In genomic region chr6:35719407-35719829, GRCh38 we compare ENCODE assay signal across 8 cellular contexts. TPM values are rescaled to one million over a fixed set of nuclear protein-coding genes. Genes with fewer than 3 reads are reported as not detected.
A peak's percentile ranks its signal among the peaks of the same experiment; 100 is the strongest.
DNase-seq lines count a peak whose midpoint lies in the region; ATAC-seq, FAIRE-seq and TF ChIP-seq lines count a peak whose summit lies in the region.

No MANE protein-coding gene starts in this region.

- H3K27ac ChIP-seq in RWPE1 (peak overlapping the region; percentile 33), layer of hippocampus (ENCODE audit: low read depth, low read length) (peak overlapping the region; percentile 71), upper lobe of right lung (peak overlapping the region; percentile 85)

- FAIRE-seq in HTR-8/SVneo (lab: Jason Lieb, UNC) = no peak

- no peaks in the 10 kb centered on the region for H3K27me3 ChIP-seq in layer of hippocampus (ENCODE audit: control insufficient read depth, insufficient read depth, low read length)
- H3K27me3 ChIP-seq in upper lobe of right lung = no peaks in the 10 kb centered on the region

- H3K36me3 Mint-ChIP-seq in activated naive CD4-positive, alpha-beta T cell treated with anti-CD3 and anti-CD28 coated beads, Interleukin-2, amount 10 ng/mL, durations not matched to agents 7 days and 5 days = no peaks in the 10 kb centered on the region

- H3K4me3 ChIP-seq in upper lobe of right lung = peak overlapping the region; percentile 20

- peak overlapping the region; percentile 35 for H3K4me3 Mint-ChIP-seq in activated naive CD4-positive, alpha-beta T cell treated with anti-CD3 and anti-CD28 coated beads, Interleukin-2, amount 10 ng/mL, durations not matched to agents 7 days and 5 days

- CTCF ChIA-PET in activated naive CD4-positive, alpha-beta T cell treated with anti-CD3 and anti-CD28 coated beads, Interleukin-2, amount 10 ng/mL, durations not matched to agents 7 days and 5 days (lab: Charles Lee) = interaction anchor here (0.5 to 1.6 kb wide), 4 partner anchors 9 to 1169 kb away, joined by 3 to 5 read pairs (median 4); no protein-coding TSS in a partner anchor
- CTCF ChIA-PET in RWPE1 (lab: Yijun Ruan, JAX) = interaction anchor here (0.7 kb wide), 1 partner anchor 718 kb away, joined by 4 read pairs; no protein-coding TSS in a partner anchor

- peak overlapping the region; percentile 91 for H3K27ac Mint-ChIP-seq in activated naive CD4-positive, alpha-beta T cell treated with anti-CD3 and anti-CD28 coated beads, Interleukin-2, amount 10 ng/mL, durations not matched to agents 7 days and 5 days

- no peaks in the 10 kb centered on the region for H3K9me3 Mint-ChIP-seq in activated naive CD4-positive, alpha-beta T cell treated with anti-CD3 and anti-CD28 coated beads, Interleukin-2, amount 10 ng/mL, durations not matched to agents 7 days and 5 days

- no peaks in the 10 kb centered on the region for H3K9me3 ChIP-seq in upper lobe of right lung

- no peak for TF ChIP-seq CTCF in RWPE1 (conservative IDR thresholded peaks at IDR 0.05; ENCODE audit: low read depth)
- no peak for TF ChIP-seq CTCF in upper lobe of right lung (IDR thresholded peaks at IDR 0.05)

- ATAC-seq in upper lobe of right lung = peak; percentile 26
- ATAC-seq in HG03378 (IDR thresholded peaks at IDR 0.05; ENCODE audit: unreplicated experiment) = no peak

- intact Hi-C loops in upper lobe of right lung (cut with DNase I) = no loop called here

- peaks cover 4% of the 10 kb centered on the region for H3K27me3 Mint-ChIP-seq in activated naive CD4-positive, alpha-beta T cell treated with anti-CD3 and anti-CD28 coated beads, Interleukin-2, amount 10 ng/mL, durations not matched to agents 7 days and 5 days

- no peaks in the 10 kb centered on the region for H3K36me3 ChIP-seq in upper lobe of right lung

- peaks cover 66% of the 10 kb centered on the region for H3K4me1 Mint-ChIP-seq in activated naive CD4-positive, alpha-beta T cell treated with anti-CD3 and anti-CD28 coated beads, Interleukin-2, amount 10 ng/mL, durations not matched to agents 7 days and 5 days

- no peak for DNase-seq in activated naive CD4-positive, alpha-beta T cell treated with anti-CD3 and anti-CD28 coated beads, Interleukin-2, amount 10 ng/mL, durations not matched to agents 7 days and 5 days
- DNase-seq in activated naive CD4-positive, alpha-beta T cell treated with Interleukin-2 at 50 U/mL for 16 hours = no peak
- DNase-seq in RWPE1 (ENCODE audit: low spot score) = no peak
- no peak for DNase-seq in upper lobe of right lung
- no peak for DNase-seq in NCI-H1694 treated with DMSO at 0.1 percent for 48 hours (lab: John Stamatoyannopoulos, UW)
- DNase-seq in HTR-8/SVneo (ENCODE audit: insufficient read length, low spot score) = no peak

- H3K4me1 ChIP-seq in upper lobe of right lung = peaks cover 48% of the 10 kb centered on the region

- POLR2A ChIA-PET in RWPE1 (lab: Yijun Ruan, JAX; ENCODE audit: low non-redundant PET) = no interaction called here

RNA-seq across cellular contexts. Expression of gene ARMC12, which starts 17.4 kb away (rescaled TPM):
- 0.52 TPM for total RNA-seq in upper lobe of right lung

RNA-seq across cellular contexts. Expression of gene FKBP5, which starts 30.7 kb away (rescaled TPM):
- 142 TPM for total RNA-seq in upper lobe of right lung

RNA-seq across cellular contexts. Expression of gene CLPSL2, which starts 57.0 kb away (rescaled TPM):
- not detected for total RNA-seq in upper lobe of right lung

Comparison
In these comparisons a context has a peak if more than half of its experiments do, and no peak if none do; other contexts are left out.
1. H3K27ac ChIP-seq: peak in every context shown above with its lines; median percentile 85 in upper lobe of right lung; 71 in layer of hippocampus; 33 in RWPE1.